Comparison of ENCODE assay signal across 23 cellular contexts in the genomic region with DNA sequence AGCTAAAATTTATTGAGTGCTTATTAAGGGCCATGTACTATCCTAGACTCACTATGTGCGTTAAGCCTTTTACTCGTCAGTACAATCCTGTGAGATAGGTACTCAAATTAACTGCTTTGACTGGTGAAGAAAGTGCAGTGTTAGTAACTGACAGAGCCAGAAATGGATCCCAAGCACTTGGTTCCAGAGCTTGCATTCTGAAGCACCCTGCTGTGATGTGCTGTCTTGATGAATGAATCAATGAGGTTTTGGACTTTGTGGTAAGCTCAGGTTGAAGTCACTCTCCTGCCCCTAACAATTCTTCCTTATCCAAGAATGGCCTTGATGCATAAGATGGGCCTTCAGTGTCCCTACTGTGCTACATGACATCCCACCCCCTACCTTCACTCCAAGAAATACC. TPM values are rescaled to one million over a fixed set of nuclear protein-coding genes. Genes with fewer than 3 reads are reported as not detected.
DNase-seq lines count a peak whose midpoint lies in the region; ATAC-seq, FAIRE-seq and TF ChIP-seq lines count a peak whose summit lies in the region.
"Had no signal": no experiment of that assay in that cellular context is flagged by ENCODE, and none has a peak within 500 bp of the region (broad histone marks: within the 10 kb centered on the region; RNA-seq: fewer than 3 reads in every experiment).

No MANE protein-coding gene starts in this region.

- SMC1A ChIA-PET in GM12878 (lab: Charles Lee; ENCODE audit: uncharacterized antibody, unreplicated experiment), result interaction anchor here (1.0 to 3.7 kb wide), 7 partner anchors 9 to 65 kb away, joined by 4 to 23 read pairs (median 6); no protein-coding TSS in a partner anchor

- H3K27ac Mint-ChIP-seq in stimulated activated naive CD8-positive, alpha-beta T cell treated with anti-CD3 and anti-CD28 coated beads, Interleukin-15, amount 100 ng/mL, for 72 hours, result no peak overlapping the region
- H3K27ac Mint-ChIP-seq: GM23338 had no signal

- H3K4me2 ChIP-seq in GM12878 (ENCODE audit: control insufficient read depth, insufficient read depth), result peak overlapping the region; percentile 74
- no peak overlapping the region for H3K4me2 ChIP-seq in Karpas-422 (ENCODE audit: low read depth, low read length, poor library complexity, severe bottlenecking)
- H3K4me2 ChIP-seq: GM23338 had no signal

- no peaks in the 10 kb centered on the region for H3K9me3 Mint-ChIP-seq in stimulated activated naive CD8-positive, alpha-beta T cell treated with anti-CD3 and anti-CD28 coated beads, Interleukin-15, amount 100 ng/mL, for 72 hours
- H3K9me3 Mint-ChIP-seq: GM23338 had no signal

- peaks cover 73% of the 10 kb centered on the region for H3K79me2 ChIP-seq in GM12878 (ENCODE audit: control insufficient read depth, insufficient read depth, low read length)
- no peaks in the 10 kb centered on the region for H3K79me2 ChIP-seq in Karpas-422 (ENCODE audit: low read length)

- no peak for ATAC-seq in stimulated activated naive CD8-positive, alpha-beta T cell treated with anti-CD3 and anti-CD28 coated beads, Interleukin-15, amount 100 ng/mL, for 72 hours
- ATAC-seq in stimulated activated naive CD8-positive, alpha-beta T cell treated with anti-CD3 and anti-CD28 coated beads, Interleukin-15, Interleukin-2, amounts not matched to agents 100 U/mL and 50 U/mL, for 24 hours, result no peak
- ATAC-seq in GM12878, result no peak
- ATAC-seq: GM23338, K562, PC-3, SK-N-SH treated with all-trans-retinoic acid at 6 μM for 48 hours had no signal

- DNase-seq in stimulated activated naive CD8-positive, alpha-beta T cell treated with anti-CD3 and anti-CD28 coated beads, Interleukin-15, amount 100 ng/mL, for 72 hours, result no peak
- no peak for DNase-seq in stimulated activated naive CD8-positive, alpha-beta T cell treated with anti-CD3 and anti-CD28 coated beads, Interleukin-15, Interleukin-2, amounts not matched to agents 100 U/mL and 50 U/mL, for 24 hours
- no peak for DNase-seq in GM12878 (ENCODE audit: low read depth, low spot score)
- DNase-seq in Karpas-422, result no peak
- DNase-seq in BE2C, result no peak
- no peak for DNase-seq in frontal cortex (ENCODE audit: low spot score in 2 of 2)
- DNase-seq: Caco-2, DMS153, EL, HCEC 1CT, NCI-H1105 treated with DMSO at 0.1 percent for 48 hours, NCI-H1694, NCI-H226, NCI-H524, NCI-H82, PC-3, RPMI8226, SHP77 treated with DMSO at 0.1 percent for 48 hours had no signal

- peak overlapping the region; percentile 17 to 33 for H3K4me3 Mint-ChIP-seq in stimulated activated naive CD8-positive, alpha-beta T cell treated with anti-CD3 and anti-CD28 coated beads, Interleukin-15, amount 100 ng/mL, for 72 hours
- H3K4me3 Mint-ChIP-seq: GM23338 had no signal

- H4K20me1 ChIP-seq in GM12878 (ENCODE audit: control insufficient read depth, insufficient read depth), result 0 out of 2 replicates have a peak, but pooled peaks cover 3% of the 10 kb centered on the region
- no peaks in the 10 kb centered on the region for H4K20me1 ChIP-seq in Karpas-422 (ENCODE audit: insufficient read depth, low read depth, low read length)

- RAD21 ChIA-PET in GM12878 (lab: Charles Lee; ENCODE audit: unreplicated experiment), result interaction anchor here (0.9 to 1.8 kb wide), 5 partner anchors 11 to 79 kb away, joined by 3 to 5 read pairs (median 4); no protein-coding TSS in a partner anchor

- peaks cover 36% of the 10 kb centered on the region for H3K4me1 ChIP-seq in GM12878 (ENCODE audit: control insufficient read depth, insufficient read depth, low read length)
- H3K4me1 ChIP-seq in neutrophil (ENCODE audit: control insufficient read depth in 1 of 2, insufficient read depth in 1 of 2, low read depth in 1 of 2, low read length in 1 of 2), result peaks cover 85% of the 10 kb centered on the region in 2 experiments
- H3K4me1 ChIP-seq in Karpas-422 (ENCODE audit: low read length), result peaks cover 12% of the 10 kb centered on the region; the same call in 1 of the 2 replicates
- H3K4me1 ChIP-seq in BE2C, result no peaks in the 10 kb centered on the region

- no peaks in the 10 kb centered on the region for H3K27me3 ChIP-seq in GM12878 (replicated peaks in 1 of 2; ENCODE audit: control insufficient read depth in 2 of 2, insufficient read depth in 2 of 2, low read length in 1 of 2)
- no peaks in the 10 kb centered on the region for H3K27me3 ChIP-seq in neutrophil
- H3K27me3 ChIP-seq in Karpas-422 (ENCODE audit: low read length), result no peaks in the 10 kb centered on the region
- H3K27me3 ChIP-seq in BE2C, result peaks cover 27% of the 10 kb centered on the region

- H3K9me3 ChIP-seq in GM12878 (replicated peaks; ENCODE audit: control insufficient read depth, insufficient read depth, low read length), result no peaks in the 10 kb centered on the region
- no peaks in the 10 kb centered on the region for H3K9me3 ChIP-seq in neutrophil
- no peaks in the 10 kb centered on the region for H3K9me3 ChIP-seq in Karpas-422 (ENCODE audit: low read length)
- H3K9me3 ChIP-seq in BE2C, result no peaks in the 10 kb centered on the region
- H3K9me3 ChIP-seq: Caco-2 had no signal

- H2AFZ ChIP-seq in GM12878 (ENCODE audit: control insufficient read depth, low read depth, low read length) (no peak overlapping the region), Karpas-422 (ENCODE audit: low read length) (no peak overlapping the region)
- H2AFZ ChIP-seq: GM23338 had no signal

- TF ChIP-seq RAD21 in GM12878 (IDR thresholded peaks at IDR 0.05; ENCODE audit: insufficient read depth, low read depth, low read length), result no peak

- no peaks in the 10 kb centered on the region for H3K9me2 ChIP-seq in Karpas-422 (replicated peaks; ENCODE audit: insufficient read depth, low read length)

- H3K4me3 ChIP-seq in GM12878, result peak overlapping the region; percentile 74; the same call in 1 of the 2 replicates
- H3K4me3 ChIP-seq in neutrophil (ENCODE audit: low read depth in 1 of 2, low read length in 1 of 2), result peak overlapping the region; percentile 71 to 90
- H3K4me3 ChIP-seq in Karpas-422 (ENCODE audit: low read length), result no peak overlapping the region
- H3K4me3 ChIP-seq in BE2C (ENCODE audit: low read depth, low read length), result no peak overlapping the region
- H3K4me3 ChIP-seq: GM23338, K562 had no signal

- H3K4me1 Mint-ChIP-seq in stimulated activated naive CD8-positive, alpha-beta T cell treated with anti-CD3 and anti-CD28 coated beads, Interleukin-15, amount 100 ng/mL, for 72 hours, result peaks cover 80% of the 10 kb centered on the region

- FAIRE-seq in GM12878 (lab: Jason Lieb, UNC) (no peak), frontal cortex (lab: Jason Lieb, UNC) (no peak)
- FAIRE-seq: K562 had no signal

- CTCF ChIA-PET in GM12878 (lab: Yijun Ruan, JAX), result interaction anchor here (0.9 to 3.5 kb wide), 8 partner anchors 10 to 65 kb away, joined by 3 to 17 read pairs (median 5); no protein-coding TSS in a partner anchor

- H3K27ac ChIP-seq in GM12878 (ENCODE audit: control insufficient read depth, insufficient read depth), result peak overlapping the region; percentile 98
- peak overlapping the region; percentile 96 for H3K27ac ChIP-seq in neutrophil
- no peak overlapping the region for H3K27ac ChIP-seq in Karpas-422 (ENCODE audit: low read length)
- H3K27ac ChIP-seq: C4-2B had no signal

- POLR2A ChIA-PET in GM12878 (lab: Charles Lee), result interaction anchor here (0.7 to 2.5 kb wide), 7 partner anchors 9 to 88 kb away, joined by 3 to 13 read pairs (median 3); partner anchors contain the start of gene SF3B5

- peaks cover 5% of the 10 kb centered on the region for H3K27me3 Mint-ChIP-seq in stimulated activated naive CD8-positive, alpha-beta T cell treated with anti-CD3 and anti-CD28 coated beads, Interleukin-15, amount 100 ng/mL, for 72 hours

- WGBS in GM12878 (ENCODE audit: insufficient coverage, insufficient replicate concordance, low lambda C conversion rate, missing lambda C conversion rate), result 89% methylated on average over 2 of the region's 2 CpGs

- no peak overlapping the region; the same call in 1 of the 2 replicates for H3K9ac ChIP-seq in GM12878 (ENCODE audit: control insufficient read depth, insufficient read depth, low read length)
- no peak overlapping the region for H3K9ac ChIP-seq in Karpas-422 (ENCODE audit: low read length)

- intact Hi-C loops in GM12878 (cut with micrococcal nuclease; ENCODE audit: unreplicated experiment), result loop anchor here (5.0 kb wide), 1 partner anchor 198 kb away; no protein-coding TSS in a partner anchor

- TF ChIP-seq CTCF in GM12878 (IDR thresholded peaks at IDR 0.05 in 2 of 3, conservative IDR thresholded peaks at IDR 0.05 in 1 of 3; ENCODE audit: control insufficient read depth in 2 of 3, extremely low read depth in 1 of 3, insufficient read depth in 1 of 3, low read depth in 3 of 3, low read length in 3 of 3), result no peak
- TF ChIP-seq CTCF in neutrophil (IDR thresholded peaks at IDR 0.05), result no peak
- TF ChIP-seq CTCF in BE2C (IDR thresholded peaks at IDR 0.05; ENCODE audit: low read depth, low read length), result no peak

- TF ChIP-seq EP300 in GM12878 (IDR thresholded peaks at IDR 0.05; ENCODE audit: borderline replicate concordance in 1 of 2, control insufficient read depth in 1 of 2, low read depth in 2 of 2, low read length in 2 of 2), result no peak

- no peak for TF ChIP-seq POLR2A in GM12878 (IDR thresholded peaks at IDR 0.05; ENCODE audit: low read depth, low read length)

- H3K36me3 ChIP-seq in GM12878 (ENCODE audit: control insufficient read depth in 2 of 2, insufficient read depth in 2 of 2, low read length in 1 of 2) (peaks cover 3 to 11% of the 10 kb centered on the region in 2 experiments; a peak in 3 of 4 replicates), neutrophil (peaks cover 45% of the 10 kb centered on the region), Karpas-422 (ENCODE audit: insufficient read depth, low read length) (no peaks in the 10 kb centered on the region), BE2C (no peaks in the 10 kb centered on the region)

- in situ Hi-C loops in GM12878 (cut with MboI), result loop anchor here (5.0 kb wide), 1 partner anchor 63 kb away; no protein-coding TSS in a partner anchor

- BruUV-seq in GM12878 (replicated peaks; lab: Mats Ljungman, UMichigan), result no TSS peak

RNA-seq across cellular contexts. Expression of gene STX11, which starts 3.7 kb away (rescaled TPM):
- 23.8 and 25.7 TPM in 2 replicates for total RNA-seq in GM12878 (2013; cell fraction: nucleolus; rRNA removed)
- 21.3 and 22.0 TPM in 2 replicates for total RNA-seq in GM12878 (2014; rRNA removed)
- total RNA-seq in GM12878 (2014; rRNA removed; fragmentation: Illumina TruSeq; extraction: Trizol), result 9.2 and 10.1 TPM in 2 replicates
- 20.9 and 23.2 TPM in 2 replicates for total RNA-seq in GM12878 (2021)
- 8.4 TPM for polyA plus RNA-seq in GM12878 (2011; ENCODE audit: low read depth)
- 34.2 and 35.3 TPM in 2 replicates for polyA plus RNA-seq in GM12878 (2011; rRNA removed)
- polyA plus RNA-seq in GM12878 (2011; cell fraction: cytosol; rRNA removed), result 34.9 and 44.9 TPM in 2 replicates
- 25.4 and 30.4 TPM in 2 replicates for polyA plus RNA-seq in GM12878 (2011; cell fraction: nucleus; rRNA removed)
- polyA plus RNA-seq in GM12878 (2012), result 14.9 and 16.3 TPM in 2 replicates
- polyA plus RNA-seq in GM12878 (2014; fragmentation: Illumina TruSeq; extraction: Trizol), result 9.9 and 11.0 TPM in 2 replicates
- 1 to 10 TPM in 1 of 2 experiments, under 1 TPM in 1; 0.66 to 2.3 TPM for polyA plus RNA-seq in GM12878 (2014; fragmentation: Nextera tagmentation; extraction: Ambion mirVana)
- 17.8 and 18.2 TPM in 2 replicates for polyA plus RNA-seq in GM12878 (2014; rRNA removed)
- 10 to 100 TPM; 37.7 to 38.1 TPM for polyA plus RNA-seq in GM12878 (2016; fragmentation: Nextera tagmentation; extraction: Ambion mirVana)
- polyA minus RNA-seq in GM12878 (2011; rRNA and poly(A)+ RNA removed), result 34.6 and 59.5 TPM in 2 replicates
- 21.9 and 22.6 TPM in 2 replicates for polyA minus RNA-seq in GM12878 (2011; cell fraction: cytosol; rRNA and poly(A)+ RNA removed)
- 13.5 and 24.3 TPM in 2 replicates for polyA minus RNA-seq in GM12878 (2011; cell fraction: nucleus; rRNA and poly(A)+ RNA removed)
- not detected in 2 replicates for total RNA-seq in Karpas-422 (2014; rRNA removed; shearing (Covaris generic); ENCODE audit: low replicate concordance)
- polyA plus RNA-seq in BE2C (2012; ENCODE audit: insufficient read depth, insufficient read length, low read depth), result not detected
- under 0.01 TPM for total RNA-seq in frontal cortex

RNA-seq across cellular contexts. Expression of gene SF3B5, which starts 58.6 kb away (rescaled TPM):
- 22.1 and 31.4 TPM in 2 replicates for total RNA-seq in GM12878 (2013; cell fraction: nucleolus; rRNA removed)
- total RNA-seq in GM12878 (2014; rRNA removed), result 275 and 288 TPM in 2 replicates
- 208 and 220 TPM in 2 replicates for total RNA-seq in GM12878 (2014; rRNA removed; fragmentation: Illumina TruSeq; extraction: Trizol)
- 259 and 261 TPM in 2 replicates for total RNA-seq in GM12878 (2021)
- polyA plus RNA-seq in GM12878 (2011; ENCODE audit: low read depth), result 210 TPM
- 131 and 269 TPM in 2 replicates for polyA plus RNA-seq in GM12878 (2011; rRNA removed)
- 502 and 575 TPM in 2 replicates for polyA plus RNA-seq in GM12878 (2011; cell fraction: cytosol; rRNA removed)
- polyA plus RNA-seq in GM12878 (2011; cell fraction: nucleus; rRNA removed), result 221 and 222 TPM in 2 replicates
- 198 and 217 TPM in 2 replicates for polyA plus RNA-seq in GM12878 (2012)
- polyA plus RNA-seq in GM12878 (2014; fragmentation: Illumina TruSeq; extraction: Trizol), result 107 and 336 TPM in 2 replicates
- 100 to 1,000 TPM; 700 to 864 TPM for polyA plus RNA-seq in GM12878 (2014; fragmentation: Nextera tagmentation; extraction: Ambion mirVana)
- polyA plus RNA-seq in GM12878 (2014; rRNA removed), result 346 and 373 TPM in 2 replicates
- 100 to 1,000 TPM; 423 to 467 TPM for polyA plus RNA-seq in GM12878 (2016; fragmentation: Nextera tagmentation; extraction: Ambion mirVana)
- polyA minus RNA-seq in GM12878 (2011; rRNA and poly(A)+ RNA removed), result 145 and 211 TPM in 2 replicates
- 58.7 and 78.2 TPM in 2 replicates for polyA minus RNA-seq in GM12878 (2011; cell fraction: cytosol; rRNA and poly(A)+ RNA removed)
- polyA minus RNA-seq in GM12878 (2011; cell fraction: nucleus; rRNA and poly(A)+ RNA removed), result 61.8 and 82.0 TPM in 2 replicates
- 149 and 168 TPM in 2 replicates for total RNA-seq in Karpas-422 (2014; rRNA removed; shearing (Covaris generic); ENCODE audit: low replicate concordance)
- polyA plus RNA-seq in BE2C (2012; ENCODE audit: insufficient read depth, insufficient read length, low read depth), result 305 TPM
- 43.6 TPM for total RNA-seq in frontal cortex

Comparison
In these comparisons a context has a peak if more than half of its experiments do, and no peak if none do; other contexts are left out.
1. H3K4me3 ChIP-seq: peak in GM12878 (single experiment) and neutrophil (2 of 2); none in Karpas-422 (single experiment) and BE2C (single experiment).
2. RNA of gene STX11, which starts 3.7 kb away (total RNA-seq): 9.2 to 25.7 TPM in GM12878; not detected in Karpas-422 and under 0.01 TPM in frontal cortex (single experiment); every median in the first group is over 10 times any median in the second.